19 cellular contexts compared by ENCODE assay signal in genomic region chr10:103882285-103883007, GRCh38. TPM values are rescaled to one million over a fixed set of nuclear protein-coding genes. Genes with fewer than 3 reads are reported as not detected.
A peak's percentile ranks its signal among the peaks of the same experiment; 100 is the strongest.
DNase-seq lines count a peak whose midpoint lies in the region; ATAC-seq, FAIRE-seq and TF ChIP-seq lines count a peak whose summit lies in the region.
"Had no signal": no experiment of that assay in that cellular context is flagged by ENCODE, and none has a peak within 500 bp of the region (broad histone marks: within the 10 kb centered on the region; RNA-seq: fewer than 3 reads in every experiment).

No MANE protein-coding gene starts in this region.

- intact Hi-C loops in left ventricle myocardium inferior (cut with micrococcal nuclease) = loop anchor here (10.0 kb wide), 2 partner anchors 82 to 242 kb away; partner anchors contain the start of genes SFR1 and SLK

- H3K9me3 ChIP-seq in RWPE2 (ENCODE audit: severe bottlenecking) = no peaks in the 10 kb centered on the region
- no peaks in the 10 kb centered on the region for H3K9me3 ChIP-seq in left ventricle myocardium inferior (replicated peaks)
- H3K9me3 ChIP-seq in smooth muscle cell (replicated peaks; ENCODE audit: low read depth) = no peaks in the 10 kb centered on the region
- H3K9me3 ChIP-seq: gastroesophageal sphincter, neutrophil, prostate gland had no signal

- H2AFZ ChIP-seq in smooth muscle cell (ENCODE audit: low read depth) = no peak overlapping the region
- H2AFZ ChIP-seq: GM23248 had no signal

- H4K20me1 ChIP-seq in smooth muscle cell (ENCODE audit: low read depth) = no peaks in the 10 kb centered on the region

- H3K27ac ChIP-seq in RWPE2 (ENCODE audit: poor library complexity, severe bottlenecking) (peak overlapping the region; percentile 99), left ventricle myocardium inferior (replicated peaks) (peak overlapping the region; percentile 76), smooth muscle cell (ENCODE audit: low read depth) (peak overlapping the region; percentile 63)
- H3K27ac ChIP-seq: GM23248, neutrophil had no signal

- H3F3A ChIP-seq in smooth muscle cell (ENCODE audit: low read depth) = peaks cover 6% of the 10 kb centered on the region

- no peaks in the 10 kb centered on the region for H3K79me2 ChIP-seq in smooth muscle cell (ENCODE audit: low read depth)

- H3K36me3 ChIP-seq in RWPE2 (ENCODE audit: low read depth) = peaks cover 76% of the 10 kb centered on the region
- peaks cover 1% of the 10 kb centered on the region for H3K36me3 ChIP-seq in bronchial epithelial cell (ENCODE audit: control insufficient read depth, insufficient read depth, low read length)
- peaks cover 69% of the 10 kb centered on the region for H3K36me3 ChIP-seq in left ventricle myocardium inferior
- H3K36me3 ChIP-seq in smooth muscle cell (ENCODE audit: low read depth) = no peaks in the 10 kb centered on the region
- H3K36me3 ChIP-seq: prostate gland had no signal

- DNase-seq in RWPE2 (ENCODE audit: low spot score) = no peak
- no peak for DNase-seq in bronchial epithelial cell (ENCODE audit: low read depth)
- DNase-seq in left ventricle myocardium inferior = no peak
- no peak for DNase-seq in smooth muscle cell (lab: John Stamatoyannopoulos, UW; ENCODE audit: unreplicated experiment)
- DNase-seq in left lobe of liver (ENCODE audit: low spot score) = no peak
- DNase-seq in H54 (ENCODE audit: insufficient read length, low spot score) = no peak
- DNase-seq: activated B cell treated with CpG ODN at 0.5 μM for 24 hours; activated CD4-positive, alpha-beta T cell treated with anti-CD3 and anti-CD28 coated beads, Interleukin-2, amount 50 U/mL, for 48 hours; activated naive CD8-positive, alpha-beta T cell treated with anti-CD3 and anti-CD28 coated beads for 36 hours; CD4-positive, CD25-positive, alpha-beta regulatory T cell; erythroblast; GM23248; NCI-H774; stimulated activated CD4-positive, alpha-beta T cell treated with anti-CD3 and anti-CD28 coated beads, Interleukin-1b, Interleukin-23, amount 100 ng/mL, for 48 hours; SW 1271 had no signal

- FAIRE-seq in bronchial epithelial cell (lab: Jason Lieb, UNC) = peak; percentile 68
- no peak for FAIRE-seq in H54 (lab: Jason Lieb, UNC)

- H3K27me3 ChIP-seq in RWPE2 (ENCODE audit: insufficient read depth, poor library complexity, severe bottlenecking) (no peaks in the 10 kb centered on the region), bronchial epithelial cell (ENCODE audit: control insufficient read depth, insufficient read depth, low read length) (no peaks in the 10 kb centered on the region), left ventricle myocardium inferior (ENCODE audit: low read depth) (no peaks in the 10 kb centered on the region), smooth muscle cell (ENCODE audit: low read depth) (no peaks in the 10 kb centered on the region)
- H3K27me3 ChIP-seq: gastroesophageal sphincter, neutrophil had no signal

- peaks cover 34% of the 10 kb centered on the region for H3K4me1 ChIP-seq in RWPE2 (ENCODE audit: insufficient read depth, poor library complexity, severe bottlenecking)
- peaks cover 48% of the 10 kb centered on the region for H3K4me1 ChIP-seq in left ventricle myocardium inferior
- H3K4me1 ChIP-seq in smooth muscle cell (ENCODE audit: low read depth) = no peaks in the 10 kb centered on the region
- H3K4me1 ChIP-seq: prostate gland had no signal

- TF ChIP-seq CTCF in RWPE2 (IDR thresholded peaks at IDR 0.05; ENCODE audit: poor library complexity, severe bottlenecking) (no peak), bronchial epithelial cell (IDR thresholded peaks at IDR 0.05; ENCODE audit: insufficient read depth, low read length, severe bottlenecking) (no peak), left ventricle myocardium inferior (IDR thresholded peaks at IDR 0.05; ENCODE audit: borderline replicate concordance) (no peak), smooth muscle cell (IDR thresholded peaks at IDR 0.05; ENCODE audit: borderline replicate concordance, insufficient read depth, poor library complexity, severe bottlenecking) (no peak)

- H3K9ac ChIP-seq in smooth muscle cell (ENCODE audit: low read depth) = no peak overlapping the region
- H3K9ac ChIP-seq: GM23248 had no signal

- ATAC-seq in RWPE2 (ENCODE audit: low read depth) (no peak; the same call in 2 of the 3 replicates), left lobe of liver (no peak), GM21717 (IDR thresholded peaks at IDR 0.05; ENCODE audit: unreplicated experiment) (no peak)
- ATAC-seq: gastroesophageal sphincter had no signal

- WGBS in smooth muscle cell (ENCODE audit: low lambda C conversion rate) = 88% methylated on average over 8 of the region's 8 CpGs

- TF ChIP-seq POLR2A in H54 (IDR thresholded peaks at IDR 0.05; ENCODE audit: low read depth, low read length) = no peak

- no peak overlapping the region for H3K4me2 ChIP-seq in smooth muscle cell

- no peak overlapping the region for H3K4me3 ChIP-seq in RWPE2 (ENCODE audit: severe bottlenecking)
- H3K4me3 ChIP-seq in bronchial epithelial cell (ENCODE audit: low read depth, low read length) = no peak overlapping the region
- H3K4me3 ChIP-seq in left ventricle myocardium inferior = no peak overlapping the region
- no peak overlapping the region for H3K4me3 ChIP-seq in smooth muscle cell
- H3K4me3 ChIP-seq: gastroesophageal sphincter, GM23248, prostate gland had no signal

RNA-seq across cellular contexts. Expression of gene SH3PXD2A, which starts 27.1 kb away (rescaled TPM):
- total RNA-seq in bronchial epithelial cell (12.4 and 16.1 TPM in 2 replicates), left ventricle myocardium inferior (34.4 TPM), smooth muscle cell (37.6 and 37.9 TPM in 2 replicates), left lobe of liver (43.5 TPM)
- 30.1 and 33.4 TPM in 2 replicates for polyA plus RNA-seq in smooth muscle cell

RNA-seq across cellular contexts. Expression of gene STN1, which starts 35.5 kb away (rescaled TPM):
- total RNA-seq in bronchial epithelial cell = 40.7 and 67.7 TPM in 2 replicates
- 30.7 TPM for total RNA-seq in left ventricle myocardium inferior
- 34.9 and 37.9 TPM in 2 replicates for total RNA-seq in smooth muscle cell
- polyA plus RNA-seq in smooth muscle cell = 38.6 and 47.8 TPM in 2 replicates
- total RNA-seq in left lobe of liver = 5.8 TPM
